Comparison of ENCODE assay signal across 8 cellular contexts in the genomic region with DNA sequence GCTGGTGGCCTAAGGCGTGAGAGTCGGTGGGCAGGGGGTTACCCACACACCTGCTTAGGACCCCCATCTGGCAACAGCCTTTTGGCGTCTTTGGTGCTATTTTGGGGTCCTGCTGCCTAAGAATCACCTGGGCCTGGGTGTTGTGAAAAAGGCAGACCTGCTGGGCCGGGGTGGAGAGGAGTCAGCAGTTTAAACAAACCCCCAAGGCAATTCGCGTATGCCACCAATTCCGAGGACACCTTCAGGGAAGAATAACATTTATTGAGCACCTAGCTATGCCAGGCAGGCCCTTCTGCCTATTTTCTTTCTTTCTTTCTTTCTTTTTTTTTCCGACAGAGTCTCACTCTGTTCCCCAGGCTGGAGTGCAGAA. TPM values are rescaled to one million over a fixed set of nuclear protein-coding genes. Genes with fewer than 3 reads are reported as not detected.
DNase-seq lines count a peak whose midpoint lies in the region; ATAC-seq and TF ChIP-seq lines count a peak whose summit lies in the region.
"Had no signal": no experiment of that assay in that cellular context is flagged by ENCODE, and none has a peak within 500 bp of the region (broad histone marks: within the 10 kb centered on the region; RNA-seq: fewer than 3 reads in every experiment).

No MANE protein-coding gene starts in this region.

- H3K4me3 ChIP-seq in HEK293 (ENCODE audit: low read depth, low read length) (no peak overlapping the region), esophagus muscularis mucosa (no peak overlapping the region), rectal smooth muscle tissue (ENCODE audit: low read length) (peak overlapping the region; percentile 45), H7 (ENCODE audit: insufficient read depth, low read depth, low read length) (no peak overlapping the region)

- H3K27me3 ChIP-seq in esophagus muscularis mucosa = no peaks in the 10 kb centered on the region
- H3K27me3 ChIP-seq in rectal smooth muscle tissue (ENCODE audit: control insufficient read depth, insufficient read depth, low read length) = no peaks in the 10 kb centered on the region
- no peaks in the 10 kb centered on the region for H3K27me3 ChIP-seq in H7 (ENCODE audit: control insufficient read depth, insufficient read depth, low read length)
- H3K27me3 ChIP-seq: brain microvascular endothelial cell had no signal

- POLR2A ChIA-PET in HEK293 (lab: Yijun Ruan, JAX) = interaction anchor here (1.6 kb wide), 1 partner anchor 54 kb away, joined by 7 read pairs; a partner anchor contains a TSS

- CTCF ChIA-PET in HEK293 (lab: Yijun Ruan, JAX) = interaction anchor here (1.0 to 1.2 kb wide), 2 partner anchors 8 to 14 kb away, joined by 3 read pairs; no protein-coding TSS in a partner anchor

- no peak for TF ChIP-seq CTCF in HEK293 (tag by site-specific recombination; IDR thresholded peaks at IDR 0.05)
- no peak for TF ChIP-seq CTCF in esophagus muscularis mucosa (IDR thresholded peaks at IDR 0.05)

- WGBS in esophagus muscularis mucosa = 60% methylated on average over 8 of the region's 8 CpGs

- H3K9me3 ChIP-seq in HEK293 (ENCODE audit: control insufficient read depth, insufficient read depth, low read depth, low read length) (no peaks in the 10 kb centered on the region), esophagus muscularis mucosa (no peaks in the 10 kb centered on the region)

- TF ChIP-seq POLR2A in esophagus muscularis mucosa (IDR thresholded peaks at IDR 0.05; ENCODE audit: low read depth) = no peak

- H3K27ac ChIP-seq in HEK293 (ENCODE audit: extremely low read depth, low read depth, low read length) (no peak overlapping the region), esophagus muscularis mucosa (replicated peaks in 1 of 4) (peak overlapping the region; percentile 81 to 87 (median 86)), rectal smooth muscle tissue (ENCODE audit: low read depth, low read length) (peak overlapping the region; percentile 96)
- H3K27ac ChIP-seq: brain microvascular endothelial cell had no signal

- intact Hi-C loops in esophagus muscularis mucosa (cut with DNase I) = no loop called here

- H3K36me3 ChIP-seq in HEK293 (ENCODE audit: control insufficient read depth in 2 of 2, insufficient read depth in 1 of 2, low read length in 2 of 2) = no peaks in the 10 kb centered on the region
- no peaks in the 10 kb centered on the region for H3K36me3 ChIP-seq in esophagus muscularis mucosa
- no peaks in the 10 kb centered on the region for H3K36me3 ChIP-seq in rectal smooth muscle tissue (ENCODE audit: control insufficient read depth, insufficient read depth, low read length)
- no peaks in the 10 kb centered on the region for H3K36me3 ChIP-seq in H7 (replicated peaks; ENCODE audit: control insufficient read depth, insufficient read depth, low read length)
- H3K36me3 ChIP-seq: brain microvascular endothelial cell had no signal

- TF ChIP-seq EP300 in esophagus muscularis mucosa (IDR thresholded peaks at IDR 0.05) = no peak

- no peak for ATAC-seq in GM21576 (IDR thresholded peaks at IDR 0.05; ENCODE audit: unreplicated experiment)

- H3K4me1 ChIP-seq in HEK293 (ENCODE audit: control insufficient read depth, insufficient read depth, low read length) (peaks cover 2% of the 10 kb centered on the region), esophagus muscularis mucosa (peaks cover 32 to 66% (median 63%) of the 10 kb centered on the region in 4 donors), rectal smooth muscle tissue (ENCODE audit: control insufficient read depth, insufficient read depth, low read length) (peaks cover 19% of the 10 kb centered on the region)

- peak overlapping the region; percentile 2 for H3K9ac ChIP-seq in rectal smooth muscle tissue (ENCODE audit: low read length)

- peak; percentile 16 for DNase-seq in RPMI8226
- no peak for DNase-seq in esophagus muscularis mucosa (ENCODE audit: extremely low spot score)
- no peak for DNase-seq in H7
- no peak for DNase-seq in NCI-H510A (lab: John Stamatoyannopoulos, UW)

TF ChIP-seq in HEK293, 187 proteins besides CTCF, POLR2A, EP300 and RAD21:
- TF ChIP-seq ZNF416 (tag by site-specific recombination; IDR thresholded peaks at IDR 0.05) = no peak
- TF ChIP-seq, protein P1, sequence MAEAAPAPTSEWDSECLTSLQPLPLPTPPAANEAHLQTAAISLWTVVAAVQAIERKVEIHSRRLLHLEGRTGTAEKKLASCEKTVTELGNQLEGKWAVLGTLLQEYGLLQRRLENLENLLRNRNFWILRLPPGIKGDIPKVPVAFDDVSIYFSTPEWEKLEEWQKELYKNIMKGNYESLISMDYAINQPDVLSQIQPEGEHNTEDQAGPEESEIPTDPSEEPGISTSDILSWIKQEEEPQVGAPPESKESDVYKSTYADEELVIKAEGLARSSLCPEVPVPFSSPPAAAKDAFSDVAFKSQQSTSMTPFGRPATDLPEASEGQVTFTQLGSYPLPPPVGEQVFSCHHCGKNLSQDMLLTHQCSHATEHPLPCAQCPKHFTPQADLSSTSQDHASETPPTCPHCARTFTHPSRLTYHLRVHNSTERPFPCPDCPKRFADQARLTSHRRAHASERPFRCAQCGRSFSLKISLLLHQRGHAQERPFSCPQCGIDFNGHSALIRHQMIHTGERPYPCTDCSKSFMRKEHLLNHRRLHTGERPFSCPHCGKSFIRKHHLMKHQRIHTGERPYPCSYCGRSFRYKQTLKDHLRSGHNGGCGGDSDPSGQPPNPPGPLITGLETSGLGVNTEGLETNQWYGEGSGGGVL (tag by site-specific recombination; IDR thresholded peaks at IDR 0.05) = 0 out of 2 replicates have a peak, but pooled peaks have one; percentile 7
- peak; percentile 82 for TF ChIP-seq ZNF664 (tag by site-specific recombination; IDR thresholded peaks at IDR 0.05)
- TF ChIP-seq ZIC2 (tag by site-specific recombination; IDR thresholded peaks at IDR 0.05) = 0 out of 2 replicates have a peak, but pooled peaks have one; percentile 6
- TF ChIP-seq, protein P2, sequence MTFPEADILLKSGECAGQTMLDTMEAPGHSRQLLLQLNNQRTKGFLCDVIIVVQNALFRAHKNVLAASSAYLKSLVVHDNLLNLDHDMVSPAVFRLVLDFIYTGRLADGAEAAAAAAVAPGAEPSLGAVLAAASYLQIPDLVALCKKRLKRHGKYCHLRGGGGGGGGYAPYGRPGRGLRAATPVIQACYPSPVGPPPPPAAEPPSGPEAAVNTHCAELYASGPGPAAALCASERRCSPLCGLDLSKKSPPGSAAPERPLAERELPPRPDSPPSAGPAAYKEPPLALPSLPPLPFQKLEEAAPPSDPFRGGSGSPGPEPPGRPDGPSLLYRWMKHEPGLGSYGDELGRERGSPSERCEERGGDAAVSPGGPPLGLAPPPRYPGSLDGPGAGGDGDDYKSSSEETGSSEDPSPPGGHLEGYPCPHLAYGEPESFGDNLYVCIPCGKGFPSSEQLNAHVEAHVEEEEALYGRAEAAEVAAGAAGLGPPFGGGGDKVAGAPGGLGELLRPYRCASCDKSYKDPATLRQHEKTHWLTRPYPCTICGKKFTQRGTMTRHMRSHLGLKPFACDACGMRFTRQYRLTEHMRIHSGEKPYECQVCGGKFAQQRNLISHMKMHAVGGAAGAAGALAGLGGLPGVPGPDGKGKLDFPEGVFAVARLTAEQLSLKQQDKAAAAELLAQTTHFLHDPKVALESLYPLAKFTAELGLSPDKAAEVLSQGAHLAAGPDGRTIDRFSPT (tag by site-specific recombination; IDR thresholded peaks at IDR 0.05) = 0 out of 2 replicates have a peak, but pooled peaks have one; percentile 3
TF ChIP-seq in HEK293: peak in this region for 4.

RNA-seq across cellular contexts. Expression of a gene that starts 53.9 kb away (rescaled TPM):
- total RNA-seq in esophagus muscularis mucosa = 10 to 100 TPM; 26.7 to 34.4 (median 31.0) TPM
- 5.2 and 8.6 TPM in 2 replicates for total RNA-seq in H7 (2014; rRNA removed; shearing (Covaris generic))
